In the genomic region with DNA sequence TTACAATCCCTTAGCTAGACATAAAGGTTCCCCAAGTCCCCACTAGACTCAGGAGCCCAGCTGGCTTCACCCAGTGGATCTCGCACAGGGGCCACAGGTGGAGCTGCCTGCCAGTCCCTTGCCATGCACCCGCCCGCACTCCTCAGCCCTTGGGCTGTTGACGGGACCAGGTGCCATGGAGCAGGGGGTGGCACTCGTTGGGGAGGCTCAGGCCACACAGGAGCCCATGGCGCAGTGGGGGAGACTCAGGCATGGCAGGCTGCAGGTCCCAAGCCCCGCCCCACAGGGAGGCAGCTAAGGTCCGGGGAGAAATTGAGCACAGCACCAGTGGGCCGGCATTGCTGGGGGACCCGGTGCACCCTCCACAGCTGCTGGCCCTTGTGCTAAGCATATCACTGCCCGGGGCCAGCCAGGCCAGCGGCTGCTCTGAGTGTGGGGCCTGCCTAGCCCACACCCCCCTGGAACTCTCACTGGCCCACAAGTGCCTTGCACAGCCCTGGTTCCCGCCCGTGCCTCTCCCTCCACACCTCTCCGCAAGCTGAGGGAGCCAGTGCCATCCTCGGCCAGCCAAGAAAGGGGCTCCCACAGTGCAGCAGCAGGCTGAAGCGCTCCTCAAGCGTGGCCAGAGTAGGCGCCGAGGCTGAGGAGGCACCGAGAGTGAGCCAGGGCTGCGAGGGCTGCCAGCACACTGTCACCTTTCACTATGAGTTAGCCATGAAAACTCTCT, we compare ENCODE assay signal across 33 cellular contexts.
"Had no signal": no experiment of that assay in that cellular context is flagged by ENCODE, and none has a peak within 500 bp of the region (broad histone marks: within the 10 kb centered on the region; RNA-seq: fewer than 3 reads in every experiment).

No MANE protein-coding gene starts in this region.

- H3K27ac ChIP-seq: ascending aorta, esophagus muscularis mucosa, foreskin keratinocyte, gastrocnemius medialis, WERI-Rb-1 had no signal

- H3K4me1 ChIP-seq: ascending aorta, esophagus muscularis mucosa, foreskin keratinocyte, gastrocnemius medialis had no signal

- H3K4me3 ChIP-seq: ascending aorta, esophagus muscularis mucosa, gastrocnemius medialis had no signal

- H3K27me3 Mint-ChIP-seq: activated B cell treated with CpG ODN at 0.5 μM for 24 hours; activated CD8-positive, alpha-beta memory T cell treated with anti-CD3 and anti-CD28 coated beads, Interleukin-2, amount 10 ng/mL, durations not matched to agents 7 days and 5 days; activated CD8-positive, alpha-beta T cell treated with anti-CD3 and anti-CD28 coated beads for 36 hours; activated naive CD4-positive, alpha-beta T cell treated with anti-CD3 and anti-CD28 coated beads, Interleukin-2, amount 10 ng/mL, durations not matched to agents 7 days and 5 days; activated naive CD8-positive, alpha-beta T cell treated with anti-CD3 and anti-CD28 coated beads, Interleukin-2, amount 10 ng/mL, durations not matched to agents 7 days and 5 days; activated T-cell treated with anti-CD3 and anti-CD28 coated beads, Interleukin-2, amount 50 U/mL, for 24 hours; brain; central memory CD8-positive, alpha-beta T cell; effector memory CD8-positive, alpha-beta T cell; T-helper 17 cell had no signal

- H3K9me3 ChIP-seq: ascending aorta, esophagus muscularis mucosa, gastrocnemius medialis had no signal

- H3K27ac Mint-ChIP-seq: activated B cell treated with CpG ODN at 0.5 μM for 24 hours; activated CD8-positive, alpha-beta memory T cell treated with anti-CD3 and anti-CD28 coated beads, Interleukin-2, amount 10 ng/mL, durations not matched to agents 7 days and 5 days; activated CD8-positive, alpha-beta T cell treated with anti-CD3 and anti-CD28 coated beads for 36 hours; activated naive CD4-positive, alpha-beta T cell treated with anti-CD3 and anti-CD28 coated beads, Interleukin-2, amount 10 ng/mL, durations not matched to agents 7 days and 5 days; activated naive CD4-positive, alpha-beta T cell treated with anti-CD3 and anti-CD28 coated beads, Interleukin-2, amount 50 U/mL, for 72 hours; activated naive CD8-positive, alpha-beta T cell treated with anti-CD3 and anti-CD28 coated beads, Interleukin-2, amount 10 ng/mL, durations not matched to agents 7 days and 5 days; activated T-cell treated with anti-CD3 and anti-CD28 coated beads, Interleukin-2, amount 50 U/mL, for 24 hours; activated T-helper 1 cell treated with anti-CD3 and anti-CD28 coated beads, Interleukin-12 subunit alpha, Interleukin-12 subunit beta, Interleukin-2, Interleukin-4 antibody, amounts not matched to agents 30 ng/mL and 10 ng/mL and 1 ng/mL, durations not matched to agents 14 hours and 24 hours and 36 hours; brain; effector memory CD8-positive, alpha-beta T cell; T-helper 17 cell; T-helper 2 cell treated with Interferon-gamma antibody and Interleukin-4, amounts not matched to agents 5 μg/mL and 100 μg/mL, for 36 hours had no signal

- H3K4me1 Mint-ChIP-seq: activated B cell treated with CpG ODN at 0.5 μM for 24 hours; central memory CD8-positive, alpha-beta T cell; T-helper 17 cell had no signal

- H3K9me3 Mint-ChIP-seq: activated naive CD4-positive, alpha-beta T cell treated with anti-CD3 and anti-CD28 coated beads, Interleukin-2, amount 10 ng/mL, durations not matched to agents 7 days and 5 days had no signal

- DNase-seq: activated B cell treated with CpG ODN at 0.5 μM for 24 hours; activated CD4-positive, alpha-beta T cell treated with anti-CD3 and anti-CD28 coated beads for 48 hours; activated CD4-positive, alpha-beta T cell treated with anti-CD3 and anti-CD28 coated beads, Interleukin-2, amount 50 U/mL, for 1 hour; activated CD4-positive, alpha-beta T cell treated with anti-CD3 and anti-CD28 coated beads, Interleukin-2, amount 50 U/mL, for 48 hours; activated CD8-positive, alpha-beta memory T cell treated with anti-CD3 and anti-CD28 coated beads, Interleukin-2, amount 10 ng/mL, durations not matched to agents 7 days and 5 days; activated CD8-positive, alpha-beta memory T cell treated with anti-CD3 and anti-CD28 coated beads, Interleukin-2, amount 50 U/mL, for 4 hours; activated CD8-positive, alpha-beta T cell treated with anti-CD3 and anti-CD28 coated beads for 36 hours; activated gamma-delta T cell; activated naive CD4-positive, alpha-beta T cell; activated naive CD4-positive, alpha-beta T cell treated with anti-CD3 and anti-CD28 coated beads, Interleukin-2, amount 10 ng/mL, durations not matched to agents 7 days and 5 days; activated naive CD8-positive, alpha-beta T cell treated with anti-CD3 and anti-CD28 coated beads, Interleukin-2, amount 10 ng/mL, durations not matched to agents 7 days and 5 days; activated T-cell treated with anti-CD3 and anti-CD28 coated beads for 4 hours; activated T-cell treated with anti-CD3 and anti-CD28 coated beads, Interleukin-2, amount 50 U/mL, for 24 hours; cortex of kidney; dermis blood vessel endothelial cell; effector CD4-positive, alpha-beta T cell; effector memory CD8-positive, alpha-beta T cell; erythroblast; foreskin keratinocyte; gastrocnemius medialis; glutamatergic neuron; T-helper 1 cell; T-helper 17 cell; T1000; WERI-Rb-1 had no signal

- H3K36me3 ChIP-seq: ascending aorta, gastrocnemius medialis had no signal

- ATAC-seq: activated CD4-positive, CD25-positive, alpha-beta regulatory T cell treated with anti-CD3 and anti-CD28 coated beads, Interleukin-2, amount 50 U/mL, for 24 hours; activated CD8-positive, alpha-beta memory T cell treated with anti-CD3 and anti-CD28 coated beads, Interleukin-2, amount 10 ng/mL, durations not matched to agents 7 days and 5 days; activated CD8-positive, alpha-beta T cell treated with anti-CD3 and anti-CD28 coated beads for 36 hours; effector memory CD8-positive, alpha-beta T cell; foreskin keratinocyte; gastrocnemius medialis; T-helper 17 cell had no signal

- H3K4me3 Mint-ChIP-seq: activated B cell treated with CpG ODN at 0.5 μM for 24 hours; activated CD8-positive, alpha-beta memory T cell treated with anti-CD3 and anti-CD28 coated beads, Interleukin-2, amount 10 ng/mL, durations not matched to agents 7 days and 5 days; activated CD8-positive, alpha-beta T cell treated with anti-CD3 and anti-CD28 coated beads for 36 hours; activated naive CD4-positive, alpha-beta T cell treated with anti-CD3 and anti-CD28 coated beads, Interleukin-2, amount 10 ng/mL, durations not matched to agents 7 days and 5 days; activated naive CD8-positive, alpha-beta T cell treated with anti-CD3 and anti-CD28 coated beads, Interleukin-2, amount 10 ng/mL, durations not matched to agents 7 days and 5 days; activated T-cell treated with anti-CD3 and anti-CD28 coated beads, Interleukin-2, amount 50 U/mL, for 24 hours; activated T-helper 1 cell treated with anti-CD3 and anti-CD28 coated beads, Interleukin-12 subunit alpha, Interleukin-12 subunit beta, Interleukin-2, Interleukin-4 antibody, amounts not matched to agents 30 ng/mL and 10 ng/mL and 1 ng/mL, durations not matched to agents 14 hours and 24 hours and 36 hours; brain; central memory CD8-positive, alpha-beta T cell; effector memory CD8-positive, alpha-beta T cell; T-helper 17 cell; T-helper 2 cell treated with Interferon-gamma antibody and Interleukin-4, amounts not matched to agents 5 μg/mL and 100 μg/mL, for 36 hours had no signal

- H3K27me3 ChIP-seq: ascending aorta, esophagus muscularis mucosa, foreskin keratinocyte, gastrocnemius medialis had no signal
